Comparison of ENCODE assay signal across 2 cellular contexts in genomic region chr4:3364199-3364598, GRCh38.
TF ChIP-seq lines count a peak whose summit lies in the region.

No MANE protein-coding gene starts in this region.

TF ChIP-seq in SK-N-SH, 30 proteins besides CTCF, POLR2A, EP300 and RAD21 (continued from another document):
- TF ChIP-seq ZBTB33 (IDR thresholded peaks at IDR 0.05; ENCODE audit: borderline replicate concordance, low read depth) (no peak), USF2 (IDR thresholded peaks at IDR 0.05; ENCODE audit: borderline replicate concordance, low read depth, low read length) (no peak), GATA2 (CRISPR knock-in tag; IDR thresholded peaks at IDR 0.05) (no peak), RCOR1 (IDR thresholded peaks at IDR 0.05; ENCODE audit: low read length) (no peak), RFX5 (IDR thresholded peaks at IDR 0.05; ENCODE audit: low read length) (no peak), NFIC (IDR thresholded peaks at IDR 0.05; ENCODE audit: borderline replicate concordance) (no peak), SIN3A (IDR thresholded peaks at IDR 0.05; ENCODE audit: borderline replicate concordance, low read depth, low read length) (no peak), ELF1 (IDR thresholded peaks at IDR 0.05) (no peak), TCF12 (IDR thresholded peaks at IDR 0.05) (no peak), CHD2 (IDR thresholded peaks at IDR 0.05; ENCODE audit: low read length, partially characterized antibody) (no peak), FOXM1 (IDR thresholded peaks at IDR 0.05; ENCODE audit: low read depth) (no peak), EZH2phosphoT487 (IDR thresholded peaks at IDR 0.05; ENCODE audit: borderline replicate concordance, low read depth) (no peak), SMC3 (IDR thresholded peaks at IDR 0.05; ENCODE audit: low read depth, low read length) (no peak)

TF ChIP-seq in SK-N-SH treated with all-trans-retinoic acid at 6 μM for 48 hours, 23 proteins besides CTCF, POLR2A, EP300 and RAD21 (continued from another document):
- TF ChIP-seq PATZ1 (CRISPR knock-in tag; IDR thresholded peaks at IDR 0.05; ENCODE audit: borderline replicate concordance) (no peak), TCF4 (CRISPR knock-in tag; IDR thresholded peaks at IDR 0.05; ENCODE audit: borderline replicate concordance) (no peak), CREB5 (CRISPR knock-in tag; IDR thresholded peaks at IDR 0.05; ENCODE audit: low read depth) (no peak), GLIS3 (CRISPR knock-in tag; IDR thresholded peaks at IDR 0.05) (no peak)
